14 cellular contexts compared by ENCODE assay signal in genomic region chr19:6678690-6679109, GRCh38. TPM values are rescaled to one million over a fixed set of nuclear protein-coding genes. Genes with fewer than 3 reads are reported as not detected.
DNase-seq lines count a peak whose midpoint lies in the region; ATAC-seq lines count a peak whose summit lies in the region.
"Had no signal": no experiment of that assay in that cellular context is flagged by ENCODE, and none has a peak within 500 bp of the region (broad histone marks: within the 10 kb centered on the region; RNA-seq: fewer than 3 reads in every experiment).

No MANE protein-coding gene starts in this region.

- H2BK5ac ChIP-seq in mesenchymal stem cell (ENCODE audit: low read depth, low read length, poor library complexity, severe bottlenecking): no peak overlapping the region

- peaks cover 23% of the 10 kb centered on the region for H3K9me3 Mint-ChIP-seq in activated T-helper 2 cell treated with anti-CD3 and anti-CD28 coated beads, Interferon-gamma antibody, Interleukin-2, Interleukin-4, amounts not matched to agents 10 μg/mL and 5 μg/mL and 100 μg/mL, durations not matched to agents 14 hours and 24 hours and 36 hours

- WGBS in mesenchymal stem cell: 70% methylated on average over 4 of the region's 4 CpGs

- H2BK12ac ChIP-seq in mesenchymal stem cell (ENCODE audit: low read length in 2 of 2): no peak overlapping the region

- no peak overlapping the region for H2BK15ac ChIP-seq in mesenchymal stem cell (ENCODE audit: low read depth, poor library complexity, severe bottlenecking)

- H3K79me1 ChIP-seq in mesenchymal stem cell (replicated peaks; ENCODE audit: low read length, poor library complexity, severe bottlenecking): no peaks in the 10 kb centered on the region

- peaks cover 0 to 63% of the 10 kb centered on the region in 2 experiments for H3K36me3 ChIP-seq in mesenchymal stem cell (ENCODE audit: control insufficient read depth in 1 of 2, insufficient read depth in 2 of 2, low read depth in 1 of 2, low read length in 2 of 2)
- H3K36me3 ChIP-seq: SJCRH30 had no signal

- ATAC-seq in stimulated activated naive CD8-positive, alpha-beta T cell treated with anti-CD3 and anti-CD28 coated beads, Interleukin-15, Interleukin-2, amounts not matched to agents 100 U/mL and 50 U/mL, for 24 hours: peak; percentile 92
- ATAC-seq in HG02763 (IDR thresholded peaks at IDR 0.05; ENCODE audit: unreplicated experiment): no peak
- ATAC-seq: left colon had no signal

- H2BK120ac ChIP-seq in mesenchymal stem cell (ENCODE audit: low read depth, low read length): no peak overlapping the region

- H3K27ac ChIP-seq in mesenchymal stem cell (ENCODE audit: low read length, poor library complexity, severe bottlenecking): no peak overlapping the region
- H3K27ac ChIP-seq: A549, SJCRH30 had no signal

- H3K27ac Mint-ChIP-seq in activated T-helper 2 cell treated with anti-CD3 and anti-CD28 coated beads, Interferon-gamma antibody, Interleukin-2, Interleukin-4, amounts not matched to agents 10 μg/mL and 5 μg/mL and 100 μg/mL, durations not matched to agents 14 hours and 24 hours and 36 hours: peak overlapping the region; percentile 81

- no peak overlapping the region for H2AFZ ChIP-seq in mesenchymal stem cell (ENCODE audit: low read depth, low read length)

- no peaks in the 10 kb centered on the region for H3K27me3 Mint-ChIP-seq in activated T-helper 2 cell treated with anti-CD3 and anti-CD28 coated beads, Interferon-gamma antibody, Interleukin-2, Interleukin-4, amounts not matched to agents 10 μg/mL and 5 μg/mL and 100 μg/mL, durations not matched to agents 14 hours and 24 hours and 36 hours (ENCODE audit: low read depth)

- H3K4ac ChIP-seq in mesenchymal stem cell (ENCODE audit: low read depth in 1 of 2, low read length in 2 of 2): no peak overlapping the region

- no peak overlapping the region for H3K18ac ChIP-seq in mesenchymal stem cell (ENCODE audit: low read depth in 1 of 2, low read length in 2 of 2)

- H3K4me2 ChIP-seq in mesenchymal stem cell (ENCODE audit: low read length, poor library complexity, severe bottlenecking): no peak overlapping the region
- H3K4me2 ChIP-seq: A549 had no signal

- intact Hi-C loops in activated T-helper 2 cell treated with anti-CD3 and anti-CD28 coated beads, Interferon-gamma antibody, Interleukin-2, Interleukin-4, amounts not matched to agents 10 μg/mL and 5 μg/mL and 100 μg/mL, durations not matched to agents 14 hours and 24 hours and 36 hours (cut with micrococcal nuclease): loop anchor here (1.0 to 5.0 kb wide), 7 partner anchors 8 to 184 kb away; partner anchors contain the start of genes GPR108 and TNFSF14

- no peak overlapping the region for H4K8ac ChIP-seq in mesenchymal stem cell (ENCODE audit: low read length)

- peaks cover 0 to 25% of the 10 kb centered on the region in 2 experiments for H3K27me3 ChIP-seq in mesenchymal stem cell (ENCODE audit: control insufficient read depth in 1 of 2, insufficient read depth in 1 of 2, low read length in 2 of 2)
- H3K27me3 ChIP-seq: SJCRH30 had no signal

- DNase-seq in activated T-cell treated with anti-CD3 and anti-CD28 coated beads for 24 hours (ENCODE audit: low read depth) (peak; percentile 74), mesenchymal stem cell (peak; percentile 4), glomerular visceral epithelial cell (ENCODE audit: extremely low spot score) (no peak), NCI-H1092 treated with DMSO at 0.1 percent for 48 hours (lab: John Stamatoyannopoulos, UW) (no peak)
- no peak for DNase-seq in activated T-cell treated with anti-CD3 and anti-CD28 coated beads, Interleukin-2, amount 50 U/mL, for 1 hour
- no peak for DNase-seq in activated T-helper 2 cell treated with anti-CD3 and anti-CD28 coated beads, Interferon-gamma antibody, Interleukin-2, Interleukin-4, amounts not matched to agents 10 μg/mL and 5 μg/mL and 100 μg/mL, durations not matched to agents 14 hours and 24 hours and 36 hours (ENCODE audit: low spot score)
- DNase-seq in stimulated activated naive CD8-positive, alpha-beta T cell treated with anti-CD3 and anti-CD28 coated beads, Interleukin-15, Interleukin-2, amounts not matched to agents 100 U/mL and 50 U/mL, for 24 hours: peak; percentile 75
- DNase-seq: left colon, SJCRH30 had no signal

- peaks cover 19% of the 10 kb centered on the region for H3K36me3 Mint-ChIP-seq in activated T-helper 2 cell treated with anti-CD3 and anti-CD28 coated beads, Interferon-gamma antibody, Interleukin-2, Interleukin-4, amounts not matched to agents 10 μg/mL and 5 μg/mL and 100 μg/mL, durations not matched to agents 14 hours and 24 hours and 36 hours (ENCODE audit: low read depth)

- no peak overlapping the region for H3K4me3 Mint-ChIP-seq in activated T-helper 2 cell treated with anti-CD3 and anti-CD28 coated beads, Interferon-gamma antibody, Interleukin-2, Interleukin-4, amounts not matched to agents 10 μg/mL and 5 μg/mL and 100 μg/mL, durations not matched to agents 14 hours and 24 hours and 36 hours (ENCODE audit: low read depth)

- H3K4me3 ChIP-seq in mesenchymal stem cell (ENCODE audit: insufficient read depth in 1 of 2, low read depth in 1 of 2, low read length in 2 of 2): no peak overlapping the region
- H3K4me3 ChIP-seq: A549, SJCRH30 had no signal

- no peak overlapping the region for H3K14ac ChIP-seq in mesenchymal stem cell (ENCODE audit: low read length in 2 of 2)

- H3K4me1 Mint-ChIP-seq in activated T-helper 2 cell treated with anti-CD3 and anti-CD28 coated beads, Interferon-gamma antibody, Interleukin-2, Interleukin-4, amounts not matched to agents 10 μg/mL and 5 μg/mL and 100 μg/mL, durations not matched to agents 14 hours and 24 hours and 36 hours (ENCODE audit: low read depth): peaks cover 59% of the 10 kb centered on the region

- H3K4me1 ChIP-seq in mesenchymal stem cell (ENCODE audit: control insufficient read depth, insufficient read depth, low read depth, low read length): peaks cover 9% of the 10 kb centered on the region
- H3K4me1 ChIP-seq: SJCRH30 had no signal

- no peak overlapping the region for H3K23ac ChIP-seq in mesenchymal stem cell (ENCODE audit: low read length in 2 of 2)

- H2AK5ac ChIP-seq in mesenchymal stem cell (ENCODE audit: low read length, severe bottlenecking): no peak overlapping the region

- peaks cover 13% of the 10 kb centered on the region for H3K9me3 ChIP-seq in mesenchymal stem cell (ENCODE audit: control insufficient read depth, low read length)
- H3K9me3 ChIP-seq: A549, SJCRH30 had no signal

- no peak overlapping the region for H4K91ac ChIP-seq in mesenchymal stem cell (ENCODE audit: low read length)

- no peak overlapping the region for H3K9ac ChIP-seq in mesenchymal stem cell (ENCODE audit: low read length)

RNA-seq across cellular contexts. Expression of gene TNFSF14, which starts 8.7 kb away (rescaled TPM):
- 99.5 and 102 TPM in 2 replicates for total RNA-seq in activated T-helper 2 cell treated with anti-CD3 and anti-CD28 coated beads, Interferon-gamma antibody, Interleukin-2, Interleukin-4, amounts not matched to agents 10 μg/mL and 5 μg/mL and 100 μg/mL, durations not matched to agents 14 hours and 24 hours and 36 hours
- polyA plus RNA-seq in mesenchymal stem cell (2013, experiment 1 of 2): not detected
- not detected for polyA plus RNA-seq in mesenchymal stem cell (2013, experiment 2 of 2)
- total RNA-seq: epithelial cell of proximal tubule, HT-29, pulmonary artery endothelial cell, SJCRH30 had no signal

RNA-seq across cellular contexts. Expression of gene C3, which starts 41.8 kb away (rescaled TPM):
- total RNA-seq in activated T-helper 2 cell treated with anti-CD3 and anti-CD28 coated beads, Interferon-gamma antibody, Interleukin-2, Interleukin-4, amounts not matched to agents 10 μg/mL and 5 μg/mL and 100 μg/mL, durations not matched to agents 14 hours and 24 hours and 36 hours: 4.4 and 6.3 TPM in 2 replicates
- 2.3 TPM for polyA plus RNA-seq in mesenchymal stem cell (2013, experiment 1 of 2)
- 2.7 TPM for polyA plus RNA-seq in mesenchymal stem cell (2013, experiment 2 of 2)
- total RNA-seq: SJCRH30 had no signal

RNA-seq across cellular contexts. Expression of gene GPR108, which starts 58.7 kb away (rescaled TPM):
- total RNA-seq in activated T-helper 2 cell treated with anti-CD3 and anti-CD28 coated beads, Interferon-gamma antibody, Interleukin-2, Interleukin-4, amounts not matched to agents 10 μg/mL and 5 μg/mL and 100 μg/mL, durations not matched to agents 14 hours and 24 hours and 36 hours: 90.4 and 95.4 TPM in 2 replicates
- 63.6 TPM for polyA plus RNA-seq in mesenchymal stem cell (2013, experiment 1 of 2)
- 61.8 TPM for polyA plus RNA-seq in mesenchymal stem cell (2013, experiment 2 of 2)

Comparison
In these comparisons a context has a peak if more than half of its experiments do, and no peak if none do; other contexts are left out.
1. DNase-seq: peak in activated T-cell treated with anti-CD3 and anti-CD28 coated beads for 24 hours (single experiment), mesenchymal stem cell (single experiment) and stimulated activated naive CD8-positive, alpha-beta T cell treated with anti-CD3 and anti-CD28 coated beads, Interleukin-15, Interleukin-2, amounts not matched to agents 100 U/mL and 50 U/mL, for 24 hours (single experiment); none in activated T-cell treated with anti-CD3 and anti-CD28 coated beads, Interleukin-2, amount 50 U/mL, for 1 hour (single experiment), activated T-helper 2 cell treated with anti-CD3 and anti-CD28 coated beads, Interferon-gamma antibody, Interleukin-2, Interleukin-4, amounts not matched to agents 10 μg/mL and 5 μg/mL and 100 μg/mL, durations not matched to agents 14 hours and 24 hours and 36 hours (single experiment), glomerular visceral epithelial cell (single experiment) and NCI-H1092 treated with DMSO at 0.1 percent for 48 hours (single experiment).